1 cellular context compared by ENCODE assay signal in the genomic region with DNA sequence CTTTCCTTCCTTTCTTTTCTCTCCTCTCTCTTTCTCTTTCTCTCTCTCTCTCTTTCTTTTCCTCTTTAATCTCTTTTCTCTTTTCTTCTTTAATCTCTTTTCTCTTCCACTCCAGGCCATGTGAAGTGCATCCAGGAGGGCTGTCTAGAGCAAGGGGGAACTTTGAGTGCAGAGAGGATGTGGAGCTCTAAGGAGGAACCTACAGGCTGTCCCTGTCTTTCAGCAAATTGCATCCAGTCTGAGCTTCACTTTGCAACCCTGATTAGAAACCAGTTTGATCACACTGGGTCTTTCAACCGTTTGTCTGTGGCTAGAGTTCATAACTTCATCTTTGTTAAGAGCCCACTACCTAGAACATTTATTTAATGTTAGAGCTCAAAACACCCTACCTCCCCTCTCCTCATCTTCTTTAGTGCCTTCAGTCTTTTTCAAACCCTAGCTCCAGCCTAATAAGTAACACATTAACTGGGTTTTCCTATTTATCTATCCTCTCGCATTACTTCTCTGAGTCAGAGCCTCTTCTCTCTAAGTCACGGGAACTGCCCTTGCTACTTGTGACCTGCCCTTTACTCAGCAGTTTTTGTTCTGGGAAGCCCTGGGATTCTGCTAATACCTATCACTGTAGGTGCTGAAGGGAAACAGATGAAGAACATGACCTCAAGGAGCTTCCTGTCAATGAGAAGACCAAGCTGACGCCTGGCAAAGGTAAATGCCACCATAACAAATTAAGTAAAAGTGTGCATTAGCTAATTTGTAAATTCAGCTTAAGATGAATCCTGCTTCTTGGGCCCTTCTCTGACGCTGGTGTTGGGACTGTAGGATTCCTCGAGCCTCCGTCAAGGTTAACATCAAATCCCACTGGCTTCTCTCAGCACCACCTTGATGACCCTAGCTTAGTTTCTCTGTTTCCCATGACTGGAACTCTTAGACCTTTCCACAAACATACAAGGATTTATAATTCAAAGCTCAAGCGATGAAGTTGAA.
TF ChIP-seq lines count a peak whose summit lies in the region.

A gene with protein sequence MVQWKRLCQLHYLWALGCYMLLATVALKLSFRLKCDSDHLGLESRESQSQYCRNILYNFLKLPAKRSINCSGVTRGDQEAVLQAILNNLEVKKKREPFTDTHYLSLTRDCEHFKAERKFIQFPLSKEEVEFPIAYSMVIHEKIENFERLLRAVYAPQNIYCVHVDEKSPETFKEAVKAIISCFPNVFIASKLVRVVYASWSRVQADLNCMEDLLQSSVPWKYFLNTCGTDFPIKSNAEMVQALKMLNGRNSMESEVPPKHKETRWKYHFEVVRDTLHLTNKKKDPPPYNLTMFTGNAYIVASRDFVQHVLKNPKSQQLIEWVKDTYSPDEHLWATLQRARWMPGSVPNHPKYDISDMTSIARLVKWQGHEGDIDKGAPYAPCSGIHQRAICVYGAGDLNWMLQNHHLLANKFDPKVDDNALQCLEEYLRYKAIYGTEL (plus strand): TSS at position 507 of the 984 bp plus-strand sequence. CDS start 6,456 bp downstream, outside the sequence.

TF ChIP-seq in HepG2, 621 proteins besides CTCF, POLR2A, EP300 and RAD21 (continued from another document and continues in another):
- TF ChIP-seq GLI4 (CRISPR knock-in tag; IDR thresholded peaks at IDR 0.05; ENCODE audit: borderline replicate concordance), result no peak
- TF ChIP-seq ZNF780A (CRISPR knock-in tag; IDR thresholded peaks at IDR 0.05), result no peak
- TF ChIP-seq, protein P1, sequence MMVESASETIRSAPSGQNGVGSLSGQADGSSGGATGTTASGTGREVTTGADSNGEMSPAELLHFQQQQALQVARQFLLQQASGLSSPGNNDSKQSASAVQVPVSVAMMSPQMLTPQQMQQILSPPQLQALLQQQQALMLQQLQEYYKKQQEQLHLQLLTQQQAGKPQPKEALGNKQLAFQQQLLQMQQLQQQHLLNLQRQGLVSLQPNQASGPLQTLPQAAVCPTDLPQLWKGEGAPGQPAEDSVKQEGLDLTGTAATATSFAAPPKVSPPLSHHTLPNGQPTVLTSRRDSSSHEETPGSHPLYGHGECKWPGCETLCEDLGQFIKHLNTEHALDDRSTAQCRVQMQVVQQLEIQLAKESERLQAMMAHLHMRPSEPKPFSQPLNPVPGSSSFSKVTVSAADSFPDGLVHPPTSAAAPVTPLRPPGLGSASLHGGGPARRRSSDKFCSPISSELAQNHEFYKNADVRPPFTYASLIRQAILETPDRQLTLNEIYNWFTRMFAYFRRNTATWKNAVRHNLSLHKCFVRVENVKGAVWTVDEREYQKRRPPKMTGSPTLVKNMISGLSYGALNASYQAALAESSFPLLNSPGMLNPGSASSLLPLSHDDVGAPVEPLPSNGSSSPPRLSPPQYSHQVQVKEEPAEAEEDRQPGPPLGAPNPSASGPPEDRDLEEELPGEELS (CRISPR knock-in tag; IDR thresholded peaks at IDR 0.05), result 0 out of 2 replicates have a peak, but pooled peaks have one; percentile 11
- TF ChIP-seq, protein P2, sequence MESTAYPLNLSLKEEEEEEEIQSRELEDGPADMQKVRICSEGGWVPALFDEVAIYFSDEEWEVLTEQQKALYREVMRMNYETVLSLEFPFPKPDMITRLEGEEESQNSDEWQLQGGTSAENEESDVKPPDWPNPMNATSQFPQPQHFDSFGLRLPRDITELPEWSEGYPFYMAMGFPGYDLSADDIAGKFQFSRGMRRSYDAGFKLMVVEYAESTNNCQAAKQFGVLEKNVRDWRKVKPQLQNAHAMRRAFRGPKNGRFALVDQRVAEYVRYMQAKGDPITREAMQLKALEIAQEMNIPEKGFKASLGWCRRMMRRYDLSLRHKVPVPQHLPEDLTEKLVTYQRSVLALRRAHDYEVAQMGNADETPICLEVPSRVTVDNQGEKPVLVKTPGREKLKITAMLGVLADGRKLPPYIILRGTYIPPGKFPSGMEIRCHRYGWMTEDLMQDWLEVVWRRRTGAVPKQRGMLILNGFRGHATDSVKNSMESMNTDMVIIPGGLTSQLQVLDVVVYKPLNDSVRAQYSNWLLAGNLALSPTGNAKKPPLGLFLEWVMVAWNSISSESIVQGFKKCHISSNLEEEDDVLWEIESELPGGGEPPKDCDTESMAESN (CRISPR knock-in tag; conservative IDR thresholded peaks at IDR 0.05), result no peak
- TF ChIP-seq, protein P3, sequence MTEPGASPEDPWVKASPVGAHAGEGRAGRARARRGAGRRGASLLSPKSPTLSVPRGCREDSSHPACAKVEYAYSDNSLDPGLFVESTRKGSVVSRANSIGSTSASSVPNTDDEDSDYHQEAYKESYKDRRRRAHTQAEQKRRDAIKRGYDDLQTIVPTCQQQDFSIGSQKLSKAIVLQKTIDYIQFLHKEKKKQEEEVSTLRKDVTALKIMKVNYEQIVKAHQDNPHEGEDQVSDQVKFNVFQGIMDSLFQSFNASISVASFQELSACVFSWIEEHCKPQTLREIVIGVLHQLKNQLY (CRISPR knock-in tag; IDR thresholded peaks at IDR 0.05), result no peak
- peak; percentile 37 for TF ChIP-seq GATAD2A (CRISPR knock-in tag; IDR thresholded peaks at IDR 0.05)
- TF ChIP-seq ZNF790 (CRISPR knock-in tag; IDR thresholded peaks at IDR 0.05; ENCODE audit: borderline replicate concordance), result no peak
- no peak for TF ChIP-seq ZNF720 (CRISPR knock-in tag; IDR thresholded peaks at IDR 0.05)
- 0 out of 2 replicates have a peak, but pooled peaks have one; percentile 48 for TF ChIP-seq ELF3 (CRISPR knock-in tag; IDR thresholded peaks at IDR 0.05)
- TF ChIP-seq, protein P4, sequence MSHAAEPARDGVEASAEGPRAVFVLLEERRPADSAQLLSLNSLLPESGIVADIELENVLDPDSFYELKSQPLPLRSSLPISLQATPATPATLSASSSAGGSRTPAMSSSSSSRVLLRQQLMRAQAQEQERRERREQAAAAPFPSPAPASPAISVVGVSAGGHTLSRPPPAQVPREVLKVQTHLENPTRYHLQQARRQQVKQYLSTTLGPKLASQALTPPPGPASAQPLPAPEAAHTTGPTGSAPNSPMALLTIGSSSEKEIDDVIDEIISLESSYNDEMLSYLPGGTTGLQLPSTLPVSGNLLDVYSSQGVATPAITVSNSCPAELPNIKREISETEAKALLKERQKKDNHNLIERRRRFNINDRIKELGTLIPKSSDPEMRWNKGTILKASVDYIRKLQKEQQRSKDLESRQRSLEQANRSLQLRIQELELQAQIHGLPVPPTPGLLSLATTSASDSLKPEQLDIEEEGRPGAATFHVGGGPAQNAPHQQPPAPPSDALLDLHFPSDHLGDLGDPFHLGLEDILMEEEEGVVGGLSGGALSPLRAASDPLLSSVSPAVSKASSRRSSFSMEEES (CRISPR knock-in tag; IDR thresholded peaks at IDR 0.05), result peak; percentile 92
- TF ChIP-seq SAP130 (CRISPR knock-in tag; IDR thresholded peaks at IDR 0.05; ENCODE audit: low read depth), result peak; percentile 80
- TF ChIP-seq IRF2 (CRISPR knock-in tag; IDR thresholded peaks at IDR 0.05), result 0 out of 2 replicates have a peak, but pooled peaks have one; percentile 26
- 0 out of 2 replicates have a peak, but pooled peaks have one; percentile 23 for TF ChIP-seq PHF21A (CRISPR knock-in tag; IDR thresholded peaks at IDR 0.05)
- peak; percentile 60; the same call in 1 of the 2 replicates for TF ChIP-seq NCOR1 (IDR thresholded peaks at IDR 0.05; ENCODE audit: borderline replicate concordance, low read length)
- no peak for TF ChIP-seq EHMT2 (IDR thresholded peaks at IDR 0.05; ENCODE audit: borderline replicate concordance, low read depth, low read length)
- no peak for TF ChIP-seq RARG (CRISPR knock-in tag; IDR thresholded peaks at IDR 0.05; ENCODE audit: low read depth)
- peak; percentile 7; the same call in 1 of the 3 replicates for TF ChIP-seq MXI1 (IDR thresholded peaks at IDR 0.05; ENCODE audit: borderline replicate concordance, low read depth, low read length)
- TF ChIP-seq MAFK (conservative IDR thresholded peaks at IDR 0.05 in 1 of 2, IDR thresholded peaks at IDR 0.05 in 1 of 2; ENCODE audit: low read length in 2 of 2), result peak; percentile 73 to 79
- peak; percentile 83 for TF ChIP-seq MAFF (IDR thresholded peaks at IDR 0.05; ENCODE audit: low read depth, low read length)
- TF ChIP-seq HDAC1 (CRISPR knock-in tag; IDR thresholded peaks at IDR 0.05), result 0 out of 2 replicates have a peak, but pooled peaks have one; percentile 35
- peak; percentile 53; the same call in 1 of the 2 replicates for TF ChIP-seq POLR2AphosphoS5 (IDR thresholded peaks at IDR 0.05; ENCODE audit: low read depth, low read length)
- no peak for TF ChIP-seq FOXP1 (IDR thresholded peaks at IDR 0.05)
- 0 out of 2 replicates have a peak, but pooled peaks have one; percentile 29 for TF ChIP-seq FOXP1 (CRISPR knock-in tag; IDR thresholded peaks at IDR 0.05)
- TF ChIP-seq ZMYM4 (CRISPR knock-in tag; IDR thresholded peaks at IDR 0.05), result peak; percentile 40; the same call in 1 of the 2 replicates
- 0 out of 2 replicates have a peak, but pooled peaks have one; percentile 49 for TF ChIP-seq ZNF792 (CRISPR knock-in tag; IDR thresholded peaks at IDR 0.05)
- TF ChIP-seq, protein P5, sequence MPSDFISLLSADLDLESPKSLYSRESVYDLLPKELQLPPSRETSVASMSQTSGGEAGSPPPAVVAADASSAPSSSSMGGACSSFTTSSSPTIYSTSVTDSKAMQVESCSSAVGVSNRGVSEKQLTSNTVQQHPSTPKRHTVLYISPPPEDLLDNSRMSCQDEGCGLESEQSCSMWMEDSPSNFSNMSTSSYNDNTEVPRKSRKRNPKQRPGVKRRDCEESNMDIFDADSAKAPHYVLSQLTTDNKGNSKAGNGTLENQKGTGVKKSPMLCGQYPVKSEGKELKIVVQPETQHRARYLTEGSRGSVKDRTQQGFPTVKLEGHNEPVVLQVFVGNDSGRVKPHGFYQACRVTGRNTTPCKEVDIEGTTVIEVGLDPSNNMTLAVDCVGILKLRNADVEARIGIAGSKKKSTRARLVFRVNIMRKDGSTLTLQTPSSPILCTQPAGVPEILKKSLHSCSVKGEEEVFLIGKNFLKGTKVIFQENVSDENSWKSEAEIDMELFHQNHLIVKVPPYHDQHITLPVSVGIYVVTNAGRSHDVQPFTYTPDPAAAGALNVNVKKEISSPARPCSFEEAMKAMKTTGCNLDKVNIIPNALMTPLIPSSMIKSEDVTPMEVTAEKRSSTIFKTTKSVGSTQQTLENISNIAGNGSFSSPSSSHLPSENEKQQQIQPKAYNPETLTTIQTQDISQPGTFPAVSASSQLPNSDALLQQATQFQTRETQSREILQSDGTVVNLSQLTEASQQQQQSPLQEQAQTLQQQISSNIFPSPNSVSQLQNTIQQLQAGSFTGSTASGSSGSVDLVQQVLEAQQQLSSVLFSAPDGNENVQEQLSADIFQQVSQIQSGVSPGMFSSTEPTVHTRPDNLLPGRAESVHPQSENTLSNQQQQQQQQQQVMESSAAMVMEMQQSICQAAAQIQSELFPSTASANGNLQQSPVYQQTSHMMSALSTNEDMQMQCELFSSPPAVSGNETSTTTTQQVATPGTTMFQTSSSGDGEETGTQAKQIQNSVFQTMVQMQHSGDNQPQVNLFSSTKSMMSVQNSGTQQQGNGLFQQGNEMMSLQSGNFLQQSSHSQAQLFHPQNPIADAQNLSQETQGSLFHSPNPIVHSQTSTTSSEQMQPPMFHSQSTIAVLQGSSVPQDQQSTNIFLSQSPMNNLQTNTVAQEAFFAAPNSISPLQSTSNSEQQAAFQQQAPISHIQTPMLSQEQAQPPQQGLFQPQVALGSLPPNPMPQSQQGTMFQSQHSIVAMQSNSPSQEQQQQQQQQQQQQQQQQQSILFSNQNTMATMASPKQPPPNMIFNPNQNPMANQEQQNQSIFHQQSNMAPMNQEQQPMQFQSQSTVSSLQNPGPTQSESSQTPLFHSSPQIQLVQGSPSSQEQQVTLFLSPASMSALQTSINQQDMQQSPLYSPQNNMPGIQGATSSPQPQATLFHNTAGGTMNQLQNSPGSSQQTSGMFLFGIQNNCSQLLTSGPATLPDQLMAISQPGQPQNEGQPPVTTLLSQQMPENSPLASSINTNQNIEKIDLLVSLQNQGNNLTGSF (CRISPR knock-in tag; IDR thresholded peaks at IDR 0.05), result no peak
- TF ChIP-seq ZNF547 (CRISPR knock-in tag; IDR thresholded peaks at IDR 0.05), result no peak
- TF ChIP-seq ATF7-NPFF (CRISPR knock-in tag; IDR thresholded peaks at IDR 0.05; ENCODE audit: low read depth), result no peak
- TF ChIP-seq ASH2L (IDR thresholded peaks at IDR 0.05; ENCODE audit: insufficient read length, low read depth, low read length), result peak; percentile 25
- TF ChIP-seq, protein P6, sequence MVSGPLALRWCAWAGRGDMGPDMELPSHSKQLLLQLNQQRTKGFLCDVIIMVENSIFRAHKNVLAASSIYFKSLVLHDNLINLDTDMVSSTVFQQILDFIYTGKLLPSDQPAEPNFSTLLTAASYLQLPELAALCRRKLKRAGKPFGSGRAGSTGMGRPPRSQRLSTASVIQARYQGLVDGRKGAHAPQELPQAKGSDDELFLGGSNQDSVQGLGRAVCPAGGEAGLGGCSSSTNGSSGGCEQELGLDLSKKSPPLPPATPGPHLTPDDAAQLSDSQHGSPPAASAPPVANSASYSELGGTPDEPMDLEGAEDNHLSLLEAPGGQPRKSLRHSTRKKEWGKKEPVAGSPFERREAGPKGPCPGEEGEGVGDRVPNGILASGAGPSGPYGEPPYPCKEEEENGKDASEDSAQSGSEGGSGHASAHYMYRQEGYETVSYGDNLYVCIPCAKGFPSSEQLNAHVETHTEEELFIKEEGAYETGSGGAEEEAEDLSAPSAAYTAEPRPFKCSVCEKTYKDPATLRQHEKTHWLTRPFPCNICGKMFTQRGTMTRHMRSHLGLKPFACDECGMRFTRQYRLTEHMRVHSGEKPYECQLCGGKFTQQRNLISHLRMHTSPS (CRISPR knock-in tag; IDR thresholded peaks at IDR 0.05; ENCODE audit: low read depth), result no peak
- peak; percentile 83 for TF ChIP-seq FOSL2 (CRISPR knock-in tag; IDR thresholded peaks at IDR 0.05)
- peak in 1 of 2 experiments; percentile 33; a peak in 1 of 4 replicates for TF ChIP-seq NR2F1 (CRISPR knock-in tag; IDR thresholded peaks at IDR 0.05)
- TF ChIP-seq, protein P7, sequence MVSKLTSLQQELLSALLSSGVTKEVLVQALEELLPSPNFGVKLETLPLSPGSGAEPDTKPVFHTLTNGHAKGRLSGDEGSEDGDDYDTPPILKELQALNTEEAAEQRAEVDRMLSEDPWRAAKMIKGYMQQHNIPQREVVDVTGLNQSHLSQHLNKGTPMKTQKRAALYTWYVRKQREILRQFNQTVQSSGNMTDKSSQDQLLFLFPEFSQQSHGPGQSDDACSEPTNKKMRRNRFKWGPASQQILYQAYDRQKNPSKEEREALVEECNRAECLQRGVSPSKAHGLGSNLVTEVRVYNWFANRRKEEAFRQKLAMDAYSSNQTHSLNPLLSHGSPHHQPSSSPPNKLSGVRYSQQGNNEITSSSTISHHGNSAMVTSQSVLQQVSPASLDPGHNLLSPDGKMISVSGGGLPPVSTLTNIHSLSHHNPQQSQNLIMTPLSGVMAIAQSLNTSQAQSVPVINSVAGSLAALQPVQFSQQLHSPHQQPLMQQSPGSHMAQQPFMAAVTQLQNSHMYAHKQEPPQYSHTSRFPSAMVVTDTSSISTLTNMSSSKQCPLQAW (CRISPR knock-in tag; IDR thresholded peaks at IDR 0.05), result peak; percentile 95
- TF ChIP-seq BHLHE40 (IDR thresholded peaks at IDR 0.05; ENCODE audit: low read length), result 0 out of 2 replicates have a peak, but pooled peaks have one; percentile 31
- peak; percentile 21; the same call in 1 of the 2 replicates for TF ChIP-seq TAF1 (CRISPR knock-in tag; IDR thresholded peaks at IDR 0.05)
